Comparison of ENCODE assay signal across 9 cellular contexts in genomic region chr13:32426191-32426980, GRCh38. TPM values are rescaled to one million over a fixed set of nuclear protein-coding genes. Genes with fewer than 3 reads are reported as not detected.
A peak's percentile ranks its signal among the peaks of the same experiment; 100 is the strongest.
DNase-seq lines count a peak whose midpoint lies in the region; ATAC-seq, FAIRE-seq and TF ChIP-seq lines count a peak whose summit lies in the region.
"Had no signal": no experiment of that assay in that cellular context is flagged by ENCODE, and none has a peak within 500 bp of the region (broad histone marks: within the 10 kb centered on the region; RNA-seq: fewer than 3 reads in every experiment).

No MANE protein-coding gene starts in this region.

- intact Hi-C loops in Panc1 (cut with micrococcal nuclease; ENCODE audit: unreplicated experiment), result no loop called here

- H3K9ac ChIP-seq in adipocyte (ENCODE audit: low read length), result peak overlapping the region; percentile 79
- H3K9ac ChIP-seq in iPS-18a (ENCODE audit: low read length), result no peak overlapping the region

- FAIRE-seq in frontal cortex (lab: Jason Lieb, UNC), result no peak

- POLR2A ChIA-PET in Panc1 (lab: Charles Lee), result no interaction called here

- BruUV-seq in Panc1 (replicated peaks; lab: Mats Ljungman, UMichigan), result no TSS peak

- peaks cover 6% of the 10 kb centered on the region for H3K4me1 ChIP-seq in Panc1 (ENCODE audit: control insufficient read depth, insufficient read depth, low read length)
- H3K4me1 ChIP-seq in adipocyte (ENCODE audit: control insufficient read depth, insufficient read depth, low read length), result peaks cover 18% of the 10 kb centered on the region
- peaks cover 3% of the 10 kb centered on the region for H3K4me1 ChIP-seq in iPS-18a (ENCODE audit: control insufficient read depth, low read depth, low read length)

- H3K9me3 ChIP-seq in Panc1 (ENCODE audit: control insufficient read depth, insufficient read depth, low read depth, low read length) (no peaks in the 10 kb centered on the region), adipocyte (ENCODE audit: control insufficient read depth, low read length) (no peaks in the 10 kb centered on the region), iPS-18a (ENCODE audit: control insufficient read depth, low read depth, low read length) (no peaks in the 10 kb centered on the region)

- TF ChIP-seq CTCF in Panc1 (IDR thresholded peaks at IDR 0.05), result no peak

- H3K4me3 ChIP-seq in Panc1 (ENCODE audit: low read depth in 2 of 2, low read length in 2 of 2) (peak overlapping the region; percentile 54 to 64), adipocyte (ENCODE audit: low read length) (peak overlapping the region; percentile 81), iPS-18a (ENCODE audit: low read length) (peak overlapping the region; percentile 78)

- H3K27me3 ChIP-seq in Panc1 (ENCODE audit: control insufficient read depth, insufficient read depth, low read length) (no peaks in the 10 kb centered on the region), adipocyte (replicated peaks; ENCODE audit: control insufficient read depth, insufficient read depth, low read length) (no peaks in the 10 kb centered on the region), iPS-18a (ENCODE audit: control insufficient read depth, insufficient read depth, low read length) (peaks cover 25% of the 10 kb centered on the region)

- CTCF ChIA-PET in Panc1 (lab: Charles Lee), result no interaction called here

- ATAC-seq in HG02884 (IDR thresholded peaks at IDR 0.05; ENCODE audit: unreplicated experiment) (peak; percentile 38), Panc1 (peak; percentile 28)

- in situ Hi-C loops in Panc1 (cut with HindIII; ENCODE audit: low pct_unique_long_range_greater_than_20kb, low sequenced_read_pairs), result no loop called here

- peak in 2 of 3 experiments; percentile 3 to 33 for DNase-seq in NCI-H1417 (lab: John Stamatoyannopoulos, UW)
- no peak for DNase-seq in NCI-H1417 treated with DMSO at 0.1 percent for 48 hours (lab: John Stamatoyannopoulos, UW)
- DNase-seq in Panc1 (ENCODE audit: low read depth, low spot score), result no peak
- DNase-seq in adipocyte (ENCODE audit: low read depth), result no peak
- peak; percentile 16 for DNase-seq in stimulated activated CD4-positive, alpha-beta T cell treated with anti-CD3 and anti-CD28 coated beads, Interleukin-12 subunit alpha, Interleukin-12 subunit beta, amount 100 ng/mL, for 4 hours
- no peak for DNase-seq in frontal cortex (ENCODE audit: low spot score in 2 of 2)

- no peaks in the 10 kb centered on the region for H3K36me3 ChIP-seq in Panc1 (ENCODE audit: control insufficient read depth, insufficient read depth, low read length)
- peaks cover 29% of the 10 kb centered on the region for H3K36me3 ChIP-seq in adipocyte (ENCODE audit: control insufficient read depth, insufficient read depth, low read length, severe bottlenecking)
- no peaks in the 10 kb centered on the region for H3K36me3 ChIP-seq in iPS-18a (ENCODE audit: control insufficient read depth, low read depth, low read length)

- peak overlapping the region; percentile 48; the same call in 1 of the 2 replicates for H3K27ac ChIP-seq in Panc1 (ENCODE audit: low read length)
- no peak overlapping the region for H3K27ac ChIP-seq in iPS-18a (ENCODE audit: low read length)
- H3K27ac ChIP-seq: 22Rv1 had no signal

RNA-seq across cellular contexts. Expression of gene N4BP2L1, which starts 1.5 kb away (rescaled TPM):
- total RNA-seq in Panc1 (2021; ENCODE audit: unreplicated experiment) (1.8 TPM), frontal cortex (8.2 TPM)
- 0.52 TPM for polyA plus RNA-seq in Panc1 (2012; ENCODE audit: insufficient read length)

Comparison
In these comparisons a context has a peak if more than half of its experiments do, and no peak if none do; other contexts are left out.
1. DNase-seq: peak in NCI-H1417 (2 of 3) and stimulated activated CD4-positive, alpha-beta T cell treated with anti-CD3 and anti-CD28 coated beads, Interleukin-12 subunit alpha, Interleukin-12 subunit beta, amount 100 ng/mL, for 4 hours (single experiment); none in NCI-H1417 treated with DMSO at 0.1 percent for 48 hours (single experiment), Panc1 (single experiment), adipocyte (single experiment) and frontal cortex (0 of 2).
2. Peak in every context shown above with its lines, with median percentiles within 50 percentile points of each other: H3K4me3 ChIP-seq.